In genomic region chr18:9637036-9637767, GRCh38 we compare ENCODE assay signal across 33 cellular contexts. TPM values are rescaled to one million over a fixed set of nuclear protein-coding genes. Genes with fewer than 3 reads are reported as not detected.
DNase-seq lines count a peak whose midpoint lies in the region; ATAC-seq, FAIRE-seq and TF ChIP-seq lines count a peak whose summit lies in the region.
"Had no signal": no experiment of that assay in that cellular context is flagged by ENCODE, and none has a peak within 500 bp of the region (broad histone marks: within the 10 kb centered on the region; RNA-seq: fewer than 3 reads in every experiment).

No MANE protein-coding gene starts in this region.

- peak overlapping the region; percentile 77 for H3K27ac Mint-ChIP-seq in MCF 10A (ENCODE audit: low read depth, unreplicated experiment)
- no peak overlapping the region for H3K27ac Mint-ChIP-seq in CD8-positive, alpha-beta memory T cell
- H3K27ac Mint-ChIP-seq: activated CD4-positive, alpha-beta T cell treated with anti-CD3 and anti-CD28 coated beads, Interleukin-2, amount 10 ng/mL, durations not matched to agents 24 days and 14 days; activated naive CD4-positive, alpha-beta T cell treated with anti-CD3 and anti-CD28 coated beads, Interleukin-2, amount 50 U/mL, for 72 hours; memory B cell had no signal

- H3K4me1 ChIP-seq in breast epithelium (no peaks in the 10 kb centered on the region), mammary epithelial cell (ENCODE audit: insufficient read depth, low read length) (peaks cover 12% of the 10 kb centered on the region), HepG2 (ENCODE audit: insufficient read depth, low read length) (no peaks in the 10 kb centered on the region)
- H3K4me1 ChIP-seq in CD8-positive, alpha-beta memory T cell (ENCODE audit: insufficient read depth, low read length), result no peaks in the 10 kb centered on the region
- H3K4me1 ChIP-seq: parathyroid adenoma, Peyer's patch, upper lobe of left lung had no signal

- FAIRE-seq in HepG2 (lab: Jason Lieb, UNC), result no peak
- FAIRE-seq: HTR-8/SVneo had no signal

- H3K4me2 ChIP-seq in mammary epithelial cell (ENCODE audit: insufficient read depth, low read depth, low read length), result no peak overlapping the region
- H3K4me2 ChIP-seq in HepG2 (ENCODE audit: low read depth, low read length), result no peak overlapping the region

- H3K79me2 ChIP-seq in mammary epithelial cell (ENCODE audit: insufficient read depth, low read length) (no peaks in the 10 kb centered on the region), HepG2 (ENCODE audit: insufficient read depth, low read length) (no peaks in the 10 kb centered on the region)
- H3K79me2 ChIP-seq: parathyroid adenoma had no signal

- intact Hi-C loops in MCF 10A (cut with micrococcal nuclease), result no loop called here
- intact Hi-C loops in breast epithelium (cut with DNase I; ENCODE audit: low total_unique reads), result no loop called here
- intact Hi-C loops in mammary epithelial cell (cut with micrococcal nuclease), result no loop called here
- intact Hi-C loops in HepG2 (cut with micrococcal nuclease; ENCODE audit: unreplicated experiment), result no loop called here

- no peaks in the 10 kb centered on the region for H3K27me3 ChIP-seq in breast epithelium
- no peaks in the 10 kb centered on the region for H3K27me3 ChIP-seq in mammary epithelial cell (ENCODE audit: insufficient read depth, low read length)
- peaks cover 0 to 6% of the 10 kb centered on the region in 2 experiments; a peak in 2 of 5 replicates for H3K27me3 ChIP-seq in HepG2 (ENCODE audit: control insufficient read depth in 1 of 2, insufficient read depth in 2 of 2, low read length in 2 of 2)
- H3K27me3 ChIP-seq in CD8-positive, alpha-beta memory T cell (ENCODE audit: insufficient read depth, low read length, poor library complexity, severe bottlenecking), result no peaks in the 10 kb centered on the region
- H3K27me3 ChIP-seq: Peyer's patch, upper lobe of left lung had no signal

- CTCF ChIA-PET in MCF 10A (lab: Yijun Ruan, JAX) (no interaction called here), mammary epithelial cell (lab: Charles Lee; ENCODE audit: low non-redundant PET) (no interaction called here), HepG2 (lab: Yijun Ruan, JAX; ENCODE audit: low intra/inter-chr PET ratio, low total read pairs) (no interaction called here)
- CTCF ChIA-PET in CD8-positive, alpha-beta memory T cell (lab: Charles Lee), result no interaction called here

- H3K27me3 Mint-ChIP-seq in MCF 10A (ENCODE audit: insufficient read depth, unreplicated experiment), result no peaks in the 10 kb centered on the region
- H3K27me3 Mint-ChIP-seq in CD8-positive, alpha-beta memory T cell, result peaks cover 9 to 16% of the 10 kb centered on the region in 2 donors

- H3K9me3 ChIP-seq in breast epithelium (no peaks in the 10 kb centered on the region), mammary epithelial cell (replicated peaks; ENCODE audit: insufficient read depth, low read length) (peaks cover 2% of the 10 kb centered on the region), HepG2 (ENCODE audit: low read length) (no peaks in the 10 kb centered on the region)
- H3K9me3 ChIP-seq in CD8-positive, alpha-beta memory T cell (ENCODE audit: low read length), result no peaks in the 10 kb centered on the region
- H3K9me3 ChIP-seq: Caco-2, Peyer's patch, upper lobe of left lung had no signal

- no peak overlapping the region for H3K4me3 Mint-ChIP-seq in MCF 10A (ENCODE audit: unreplicated experiment)
- no peak overlapping the region for H3K4me3 Mint-ChIP-seq in CD8-positive, alpha-beta memory T cell
- H3K4me3 Mint-ChIP-seq: activated CD4-positive, alpha-beta T cell treated with anti-CD3 and anti-CD28 coated beads, Interleukin-2, amount 10 ng/mL, durations not matched to agents 24 days and 14 days; memory B cell had no signal

- peaks cover 17% of the 10 kb centered on the region for H3K9me3 Mint-ChIP-seq in MCF 10A (ENCODE audit: unreplicated experiment)
- H3K9me3 Mint-ChIP-seq in CD8-positive, alpha-beta memory T cell, result no peaks in the 10 kb centered on the region
- H3K9me3 Mint-ChIP-seq: activated CD4-positive, alpha-beta T cell treated with anti-CD3 and anti-CD28 coated beads, Interleukin-2, amount 10 ng/mL, durations not matched to agents 24 days and 14 days had no signal

- DNase-seq in MCF 10A (ENCODE audit: unreplicated experiment) (no peak), breast epithelium (ENCODE audit: low spot score in 2 of 2) (no peak), mammary epithelial cell (no peak), fibroblast of the aortic adventitia (ENCODE audit: low read depth) (peak; percentile 68), HuH-7.5 (ENCODE audit: low spot score) (no peak), HepG2 (ENCODE audit: low spot score) (no peak), NCI-H1930 (lab: John Stamatoyannopoulos, UW) (no peak)
- DNase-seq in CD8-positive, alpha-beta memory T cell, result no peak
- DNase-seq: activated CD4-positive, alpha-beta T cell treated with anti-CD3 and anti-CD28 coated beads, Interleukin-2, amount 10 ng/mL, durations not matched to agents 24 days and 14 days; activated CD8-positive, alpha-beta memory T cell treated with anti-CD3 and anti-CD28 coated beads for 24 hours; activated effector memory CD4-positive, alpha-beta T cell treated with Interleukin-2 at 50 U/mL for 16 hours; C1 segment of cervical spinal cord; Caco-2; central memory CD4-positive, alpha-beta T cell; cortex of kidney; DMS79; effector memory CD4-positive, alpha-beta T cell; hippocampal formation; left cardiac atrium; NCI-H1417 treated with DMSO at 0.1 percent for 48 hours; NCI-H774; Peyer's patch; retina; SIG-M5; stimulated activated naive CD4-positive, alpha-beta T cell; SW 1271; upper lobe of left lung; WERI-Rb-1 had no signal

- in situ Hi-C loops in mammary epithelial cell (cut with MboI; ENCODE audit: low sequenced_read_pairs in 2 of 2), result no loop called here
- in situ Hi-C loops in HepG2 (cut with HindIII; ENCODE audit: extremely low pct_ligation_motif_present, low pct_unique_long_range_greater_than_20kb), result no loop called here

- no peak for TF ChIP-seq POLR2A in breast epithelium (IDR thresholded peaks at IDR 0.05)
- TF ChIP-seq POLR2A in HepG2 (IDR thresholded peaks at IDR 0.05; ENCODE audit: insufficient read depth in 1 of 2, low read depth in 2 of 2, low read length in 2 of 2), result no peak

- TF ChIP-seq CTCF in MCF 10A (IDR thresholded peaks at IDR 0.05; ENCODE audit: unreplicated experiment), result no peak
- no peak for TF ChIP-seq CTCF in breast epithelium (IDR thresholded peaks at IDR 0.05)
- TF ChIP-seq CTCF in mammary epithelial cell (conservative IDR thresholded peaks at IDR 0.05 in 1 of 2, IDR thresholded peaks at IDR 0.05 in 1 of 2; ENCODE audit: extremely low read depth in 1 of 2, insufficient read depth in 1 of 2, low read depth in 1 of 2, low read length in 2 of 2), result no peak
- TF ChIP-seq CTCF in fibroblast of the aortic adventitia (IDR thresholded peaks at IDR 0.05; ENCODE audit: insufficient read depth, low read length), result no peak
- no peak for TF ChIP-seq CTCF in HepG2 (CRISPR knock-in tag; IDR thresholded peaks at IDR 0.05)

- dilution Hi-C loops in mammary epithelial cell (cut with HindIII; ENCODE audit: low sequenced_read_pairs), result no loop called here

- TF ChIP-seq RAD21 in HepG2 (CRISPR knock-in tag; IDR thresholded peaks at IDR 0.05), result no peak

- H3K36me3 ChIP-seq in breast epithelium (no peaks in the 10 kb centered on the region), mammary epithelial cell (ENCODE audit: insufficient read depth, low read length) (no peaks in the 10 kb centered on the region), HepG2 (replicated peaks in 1 of 2; ENCODE audit: control insufficient read depth in 1 of 2, insufficient read depth in 2 of 2, low read length in 2 of 2) (no peaks in the 10 kb centered on the region)
- no peaks in the 10 kb centered on the region for H3K36me3 ChIP-seq in CD8-positive, alpha-beta memory T cell (ENCODE audit: insufficient read depth, low read length)
- H3K36me3 ChIP-seq: Peyer's patch, upper lobe of left lung, WERI-Rb-1 had no signal

- H3K4me1 Mint-ChIP-seq in MCF 10A (ENCODE audit: insufficient read depth, unreplicated experiment), result peaks cover 8% of the 10 kb centered on the region
- no peaks in the 10 kb centered on the region for H3K4me1 Mint-ChIP-seq in CD8-positive, alpha-beta memory T cell
- H3K4me1 Mint-ChIP-seq: activated CD4-positive, alpha-beta T cell treated with anti-CD3 and anti-CD28 coated beads, Interleukin-2, amount 10 ng/mL, durations not matched to agents 24 days and 14 days; memory B cell had no signal

- H3K27ac ChIP-seq in breast epithelium (no peak overlapping the region), mammary epithelial cell (ENCODE audit: insufficient read depth, low read depth, low read length) (no peak overlapping the region), HepG2 (ENCODE audit: extremely low read length, insufficient read depth, low read length) (no peak overlapping the region)
- H3K27ac ChIP-seq in CD8-positive, alpha-beta memory T cell (ENCODE audit: low read depth, low read length), result no peak overlapping the region
- H3K27ac ChIP-seq: 22Rv1, parathyroid adenoma, Peyer's patch, upper lobe of left lung, WERI-Rb-1 had no signal

- TF ChIP-seq EP300 in HepG2 (IDR thresholded peaks at IDR 0.05; ENCODE audit: low read depth in 2 of 2, low read length in 2 of 2), result no peak
- TF ChIP-seq EP300 in HepG2 (CRISPR knock-in tag; IDR thresholded peaks at IDR 0.05; ENCODE audit: borderline replicate concordance), result no peak

- no TSS peak for BruUV-seq in MCF 10A (replicated peaks; lab: Mats Ljungman, UMichigan)
- no TSS peak for BruUV-seq in mammary epithelial cell (replicated peaks; lab: Mats Ljungman, UMichigan)
- BruUV-seq in HepG2 (replicated peaks; lab: Mats Ljungman, UMichigan), result no TSS peak

- POLR2A ChIA-PET in MCF 10A (lab: Yijun Ruan, JAX), result interaction anchor here (0.7 to 2.2 kb wide), 3 partner anchors 10 to 21 kb away, joined by 3 to 10 read pairs (median 4); no protein-coding TSS in a partner anchor
- POLR2A ChIA-PET in HepG2 (lab: Yijun Ruan, JAX), result no interaction called here
- POLR2A ChIA-PET in CD8-positive, alpha-beta memory T cell (lab: Charles Lee), result no interaction called here

- no peak overlapping the region for H3K4me3 ChIP-seq in breast epithelium
- no peak overlapping the region for H3K4me3 ChIP-seq in mammary epithelial cell (replicated peaks in 1 of 3; ENCODE audit: insufficient read depth in 1 of 3, low read depth in 2 of 3, low read length in 3 of 3)
- no peak overlapping the region for H3K4me3 ChIP-seq in fibroblast of the aortic adventitia (ENCODE audit: low read depth, low read length)
- H3K4me3 ChIP-seq in HepG2 (replicated peaks in 1 of 3; ENCODE audit: insufficient read depth in 1 of 3, low read depth in 2 of 3, low read length in 3 of 3), result no peak overlapping the region
- no peak overlapping the region for H3K4me3 ChIP-seq in CD8-positive, alpha-beta memory T cell (ENCODE audit: low read length)
- H3K4me3 ChIP-seq: Peyer's patch, upper lobe of left lung had no signal

- H4K20me1 ChIP-seq in mammary epithelial cell (ENCODE audit: insufficient read depth, low read length) (no peaks in the 10 kb centered on the region), HepG2 (ENCODE audit: insufficient read depth, low read length) (no peaks in the 10 kb centered on the region)

- peak overlapping the region; percentile 9 for H2AFZ ChIP-seq in mammary epithelial cell (ENCODE audit: low read depth, low read length)
- H2AFZ ChIP-seq in HepG2 (ENCODE audit: low read length), result no peak overlapping the region
- H2AFZ ChIP-seq: parathyroid adenoma had no signal

- no peaks in the 10 kb centered on the region for H3K36me3 Mint-ChIP-seq in MCF 10A (ENCODE audit: insufficient read depth, unreplicated experiment)
- H3K36me3 Mint-ChIP-seq in CD8-positive, alpha-beta memory T cell, result no peaks in the 10 kb centered on the region
- H3K36me3 Mint-ChIP-seq: activated naive CD4-positive, alpha-beta T cell treated with anti-CD3 and anti-CD28 coated beads, Interleukin-2, amount 50 U/mL, for 72 hours; memory B cell had no signal

- WGBS in mammary epithelial cell (ENCODE audit: low coverage, missing lambda C conversion rate), result 86% methylated on average over 11 of the region's 11 CpGs
- WGBS in HepG2 (ENCODE audit: low lambda C conversion rate), result 41% methylated on average over 10 of the region's 11 CpGs

- H3K9ac ChIP-seq in mammary epithelial cell (ENCODE audit: insufficient read depth, low read length) (no peak overlapping the region), HepG2 (ENCODE audit: insufficient read depth, low read depth, low read length) (no peak overlapping the region)
- H3K9ac ChIP-seq: parathyroid adenoma had no signal

- no peak for ATAC-seq in HepG2
- ATAC-seq: activated naive CD4-positive, alpha-beta T cell treated with anti-CD3 and anti-CD28 coated beads, Interleukin-2, amount 50 U/mL, for 72 hours; left cardiac atrium had no signal

RNA-seq across cellular contexts. Expression of gene PPP4R1, which starts 22.8 kb away (rescaled TPM):
- total RNA-seq in MCF 10A (2022) (88.0 and 109 TPM in 2 replicates), breast epithelium (100 to 1,000 TPM in 1 of 3 donors, 10 to 100 TPM in 2; 66.7 to 139 (median 93.4) TPM), mammary epithelial cell (100 to 1,000 TPM in 1 of 2 donors, 10 to 100 TPM in 1; 89.7 to 163 TPM), fibroblast of the aortic adventitia (ENCODE audit: low replicate concordance) (73.6 and 107 TPM in 2 replicates), HepG2 (2016; rRNA removed; fragmentation: Illumina TruSeq; extraction: Trizol) (66.5 and 84.6 TPM in 2 replicates)
- polyA plus RNA-seq in mammary epithelial cell (133 TPM), HepG2 (2011; rRNA removed) (67.2 and 72.4 TPM in 2 replicates)
- 117 TPM for polyA minus RNA-seq in mammary epithelial cell
- 144 and 170 TPM in 2 replicates for total RNA-seq in HepG2 (2016; cell fraction: cytosol; rRNA removed; fragmentation: Illumina TruSeq; extraction: Trizol; ENCODE audit: low read depth)
- 69.2 and 85.3 TPM in 2 replicates for total RNA-seq in HepG2 (2016; cell fraction: insoluble cytoplasmic fraction; rRNA removed; fragmentation: Illumina TruSeq; extraction: Trizol)
- 85.0 and 109 TPM in 2 replicates for total RNA-seq in HepG2 (2016; cell fraction: membrane; rRNA removed; fragmentation: Illumina TruSeq; extraction: Trizol)
- 69.1 and 76.3 TPM in 2 replicates for total RNA-seq in HepG2 (2016; cell fraction: nucleus; rRNA removed; fragmentation: Illumina TruSeq; extraction: Trizol)
- 55.0 and 59.0 TPM in 2 replicates for polyA plus RNA-seq in HepG2 (2011; cell fraction: cytosol; rRNA removed)
- polyA plus RNA-seq in HepG2 (2011; cell fraction: nucleus; rRNA removed), result 76.7 and 84.0 TPM in 2 replicates
- polyA plus RNA-seq in HepG2 (2012), result 35.3 and 48.1 TPM in 2 replicates
- polyA plus RNA-seq in HepG2 (2016; cell fraction: cytosol; fragmentation: Illumina TruSeq; extraction: Trizol; ENCODE audit: low read depth), result 6.3 and 6.5 TPM in 2 replicates
- 50.5 and 52.3 TPM in 2 replicates for polyA plus RNA-seq in HepG2 (2016; cell fraction: insoluble cytoplasmic fraction; fragmentation: Illumina TruSeq; extraction: Trizol; ENCODE audit: low read depth)
- polyA plus RNA-seq in HepG2 (2016; cell fraction: membrane; fragmentation: Illumina TruSeq; extraction: Trizol; ENCODE audit: low read depth), result 18.9 and 22.6 TPM in 2 replicates
- polyA plus RNA-seq in HepG2 (2016; cell fraction: nucleus; fragmentation: Illumina TruSeq; extraction: Trizol; ENCODE audit: insufficient read depth, low read depth), result 68.2 and 72.2 TPM in 2 replicates
- 122 and 149 TPM in 2 replicates for polyA minus RNA-seq in HepG2 (2011; rRNA and poly(A)+ RNA removed; ENCODE audit: low replicate concordance)
- 33.5 and 74.3 TPM in 2 replicates for polyA minus RNA-seq in HepG2 (2011; cell fraction: cytosol; rRNA and poly(A)+ RNA removed)
- 130 and 145 TPM in 2 replicates for polyA minus RNA-seq in HepG2 (2011; cell fraction: nucleus; rRNA and poly(A)+ RNA removed)
- total RNA-seq in CD8-positive, alpha-beta memory T cell, result 10 to 100 TPM; 58.4 to 59.9 TPM
- 17.2 TPM for polyA plus RNA-seq in CD8-positive, alpha-beta memory T cell
